Comparison of ENCODE assay signal across 11 cellular contexts in the genomic region with DNA sequence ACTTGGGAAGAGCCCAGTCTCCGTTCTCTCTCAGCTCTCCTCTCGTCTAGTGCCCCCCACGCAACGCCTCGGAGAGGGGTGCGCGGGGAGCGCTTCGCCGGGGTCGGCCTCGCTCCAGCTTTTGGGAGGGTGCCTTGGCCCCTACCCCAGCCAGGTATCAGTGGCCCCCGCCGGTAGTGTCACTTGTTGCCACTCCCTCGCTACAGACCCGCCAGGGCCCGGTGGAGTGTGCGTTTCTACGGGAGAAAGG. TPM values are rescaled to one million over a fixed set of nuclear protein-coding genes. Genes with fewer than 3 reads are reported as not detected.
DNase-seq lines count a peak whose midpoint lies in the region; ATAC-seq and TF ChIP-seq lines count a peak whose summit lies in the region.
"Had no signal": no experiment of that assay in that cellular context is flagged by ENCODE, and none has a peak within 500 bp of the region (broad histone marks: within the 10 kb centered on the region; RNA-seq: fewer than 3 reads in every experiment).

No MANE protein-coding gene starts in this region.

- H3K27ac ChIP-seq in body of pancreas (peak overlapping the region in 3 of 4 donors; percentile 33 to 61 (median 41)), gastrocnemius medialis (peak overlapping the region; percentile 55 to 67 (median 62))

- in situ Hi-C loops in GM13977 (cut with MboI; ENCODE audit: low pct_unique_long_range_greater_than_20kb, low sequenced_read_pairs, unreplicated experiment), result loop anchor here (25.0 kb wide), 1 partner anchor 1760 kb away; no protein-coding TSS in a partner anchor
- in situ Hi-C loops in gastrocnemius medialis (cut with MboI; ENCODE audit: low sequenced_read_pairs in 4 of 4), result loop anchor here in 1 of 4 donors (25.0 kb wide), 2 partner anchors 1035 to 1660 kb away; no protein-coding TSS in a partner anchor

- no peak overlapping the region for H3K4me3 ChIP-seq in body of pancreas
- H3K4me3 ChIP-seq in iPS-15b (ENCODE audit: low read depth, low read length), result peak overlapping the region; percentile 81
- H3K4me3 ChIP-seq in gastrocnemius medialis, result peak overlapping the region; percentile 57 to 68 (median 62)
- H3K4me3 ChIP-seq in mucosa of descending colon, result no peak overlapping the region

- H3K27me3 ChIP-seq in body of pancreas (peaks cover 0 to 6% of the 10 kb centered on the region in 2 donors), iPS-15b (ENCODE audit: control insufficient read depth, insufficient read depth, low read length) (peaks cover 76% of the 10 kb centered on the region), gastrocnemius medialis (peaks cover 8 to 32% (median 11%) of the 10 kb centered on the region in 3 donors)

- H3K4me1 ChIP-seq in body of pancreas (peaks cover 24% of the 10 kb centered on the region), iPS-15b (ENCODE audit: control insufficient read depth, insufficient read depth, low read length) (peaks cover 6% of the 10 kb centered on the region), gastrocnemius medialis (peaks cover 0 to 22% of the 10 kb centered on the region in 2 donors), mucosa of descending colon (ENCODE audit: low read depth) (peaks cover 16% of the 10 kb centered on the region)

- ATAC-seq in body of pancreas (no peak), gastrocnemius medialis (no peak), mucosa of descending colon (no peak), HG02870 (IDR thresholded peaks at IDR 0.05; ENCODE audit: unreplicated experiment) (no peak)
- ATAC-seq: effector memory CD8-positive, alpha-beta T cell had no signal

- intact Hi-C loops in body of pancreas (cut with DNase I), result no loop called here
- intact Hi-C loops in gastrocnemius medialis (cut with DNase I; ENCODE audit: low total_unique reads), result loop anchor here (5.0 kb wide), 1 partner anchor 1145 kb away; no protein-coding TSS in a partner anchor
- intact Hi-C loops in mucosa of descending colon (cut with DNase I, micrococcal nuclease), result no loop called here

- H3K9ac ChIP-seq in iPS-15b (ENCODE audit: low read depth, low read length), result no peak overlapping the region

- no peak for TF ChIP-seq CTCF in GM13977 (IDR thresholded peaks at IDR 0.05; ENCODE audit: extremely low read depth, insufficient read depth, missing control alignments)
- TF ChIP-seq CTCF in body of pancreas (IDR thresholded peaks at IDR 0.05), result no peak
- no peak for TF ChIP-seq CTCF in gastrocnemius medialis (IDR thresholded peaks at IDR 0.05 in 4 of 5, conservative IDR thresholded peaks at IDR 0.05 in 1 of 5)
- no peak for TF ChIP-seq CTCF in mucosa of descending colon (IDR thresholded peaks at IDR 0.05)

- H3K9me3 ChIP-seq in body of pancreas (no peaks in the 10 kb centered on the region), iPS-15b (ENCODE audit: control insufficient read depth, insufficient read depth, low read length) (no peaks in the 10 kb centered on the region), gastrocnemius medialis (no peaks in the 10 kb centered on the region), mucosa of descending colon (no peaks in the 10 kb centered on the region)

- TF ChIP-seq POLR2A in body of pancreas (IDR thresholded peaks at IDR 0.05), result no peak
- TF ChIP-seq POLR2A in gastrocnemius medialis (IDR thresholded peaks at IDR 0.05), result no peak

- WGBS in body of pancreas, 2 donors, result 2 to 4% methylated on average over 18 to 19 of the region's 19 CpGs

- DNase-seq in GM13977 (ENCODE audit: low spot score) (peak; percentile 9), body of pancreas (no peak), gastrocnemius medialis (no peak), HPDE6-E6E7 (ENCODE audit: extremely low spot score) (no peak), NCI-H1436 (lab: John Stamatoyannopoulos, UW) (no peak), mucosa of descending colon (no peak)
- DNase-seq: activated CD4-positive, alpha-beta memory T cell treated with anti-CD3 and anti-CD28 coated beads, Interleukin-2, amount 10 ng/mL, durations not matched to agents 7 days and 5 days; effector memory CD8-positive, alpha-beta T cell; OCI-M1 had no signal

- no peaks in the 10 kb centered on the region for H3K36me3 ChIP-seq in body of pancreas (replicated peaks in 1 of 2; ENCODE audit: insufficient read depth in 1 of 2, low read depth in 2 of 2)
- no peaks in the 10 kb centered on the region for H3K36me3 ChIP-seq in iPS-15b (ENCODE audit: control insufficient read depth, insufficient read depth, low read length)
- H3K36me3 ChIP-seq in gastrocnemius medialis, result no peaks in the 10 kb centered on the region
- H3K36me3 ChIP-seq in mucosa of descending colon (ENCODE audit: low read depth), result no peaks in the 10 kb centered on the region

RNA-seq across cellular contexts. Expression of a gene that starts 0.8 kb away (rescaled TPM):
- 10 to 100 TPM in 1 of 2 donors, 1 to 10 TPM in 1; 8.6 to 17.6 TPM for total RNA-seq in body of pancreas
- 10 to 100 TPM in 1 of 4 donors, 1 to 10 TPM in 3; 4.0 to 14.2 (median 8.6) TPM for total RNA-seq in gastrocnemius medialis
- total RNA-seq in mucosa of descending colon, result 10 to 100 TPM in 2 of 3 donors, 1 to 10 TPM in 1; 6.4 to 24.7 (median 12.6) TPM
- total RNA-seq: activated CD4-positive, alpha-beta memory T cell treated with anti-CD3 and anti-CD28 coated beads, Interleukin-2, amount 10 ng/mL, durations not matched to agents 7 days and 5 days had no signal

Comparison
In these comparisons a context has a peak if more than half of its experiments do, and no peak if none do; other contexts are left out.
1. H3K4me3 ChIP-seq: peak in iPS-15b (single experiment) and gastrocnemius medialis (4 of 4); none in body of pancreas (0 of 2) and mucosa of descending colon (single experiment).